ENCODE assay signal across 14 cellular contexts in genomic region chr10:97184971-97185325, GRCh38. TPM values are rescaled to one million over a fixed set of nuclear protein-coding genes. Genes with fewer than 3 reads are reported as not detected.
DNase-seq lines count a peak whose midpoint lies in the region; ATAC-seq, FAIRE-seq and TF ChIP-seq lines count a peak whose summit lies in the region.
"Had no signal": no experiment of that assay in that cellular context is flagged by ENCODE, and none has a peak within 500 bp of the region (broad histone marks: within the 10 kb centered on the region; RNA-seq: fewer than 3 reads in every experiment).

No MANE protein-coding gene starts in this region.

- H4K20me1 ChIP-seq in DOHH2 (ENCODE audit: control insufficient read depth, insufficient read depth, low read depth, low read length) (no peaks in the 10 kb centered on the region), KMS-11 (ENCODE audit: insufficient read depth) (no peaks in the 10 kb centered on the region), H1 (replicated peaks in 1 of 2; ENCODE audit: control insufficient read depth in 1 of 2, insufficient read depth in 2 of 2, low read length in 2 of 2) (peaks cover 0 to 4% of the 10 kb centered on the region in 2 experiments), osteoblast (ENCODE audit: insufficient read depth, low read length) (no peaks in the 10 kb centered on the region)

- TF ChIP-seq CTCF in DOHH2 (IDR thresholded peaks at IDR 0.05; ENCODE audit: low read depth, low read length, poor library complexity, severe bottlenecking) (no peak), KMS-11 (conservative IDR thresholded peaks at IDR 0.05; ENCODE audit: low read depth, low read length) (no peak), H1 (IDR thresholded peaks at IDR 0.05; ENCODE audit: control extremely low read depth in 1 of 3, insufficient read depth in 1 of 3, low read depth in 1 of 3, low read length in 3 of 3) (no peak), osteoblast (IDR thresholded peaks at IDR 0.05; ENCODE audit: extremely low read depth, low read depth, low read length) (no peak), GM10266 (IDR thresholded peaks at IDR 0.05; ENCODE audit: control insufficient read depth, insufficient read depth, low read depth, missing control alignments) (no peak)

- no peaks in the 10 kb centered on the region for H3K9me3 ChIP-seq in DOHH2 (ENCODE audit: control insufficient read depth, insufficient read depth, low read length)
- no peaks in the 10 kb centered on the region for H3K9me3 ChIP-seq in H1 (ENCODE audit: insufficient read depth in 2 of 2, low read depth in 1 of 2, low read length in 1 of 2)
- H3K9me3 ChIP-seq in osteoblast (ENCODE audit: low read depth, low read length), result no peaks in the 10 kb centered on the region
- H3K9me3 ChIP-seq: adrenal gland, tibial artery had no signal

- no peaks in the 10 kb centered on the region for H3F3A ChIP-seq in DOHH2 (ENCODE audit: control insufficient read depth, insufficient read depth)

- H3K4me1 ChIP-seq in DOHH2 (ENCODE audit: control insufficient read depth, low read length), result peaks cover 8% of the 10 kb centered on the region
- H3K4me1 ChIP-seq in KMS-11 (ENCODE audit: low read depth, poor library complexity, severe bottlenecking), result peaks cover 16% of the 10 kb centered on the region
- H3K4me1 ChIP-seq in H1 (replicated peaks in 1 of 4; ENCODE audit: control insufficient read depth in 3 of 4, insufficient read depth in 4 of 4, low read length in 3 of 4), result peaks cover 0 to 22% (median 11%) of the 10 kb centered on the region in 4 experiments; a peak in 6 of 7 replicates
- no peaks in the 10 kb centered on the region for H3K4me1 ChIP-seq in osteoblast (ENCODE audit: insufficient read depth, low read length)

- WGBS in H1 (ENCODE audit: extremely low coverage in 1 of 2, insufficient coverage in 1 of 2, insufficient read length in 1 of 2, insufficient replicate concordance in 2 of 2, low coverage in 1 of 2, low lambda C conversion rate in 2 of 2, missing lambda C conversion rate in 1 of 2), 2 experiments, result 15% methylated on average over 17 of the region's 17 CpGs; no CpG with 5 or more reads in 1 of the 2 experiments

- H3K4me3 ChIP-seq in DOHH2 (ENCODE audit: low read length), result no peak overlapping the region
- no peak overlapping the region for H3K4me3 ChIP-seq in KMS-11 (IDR thresholded peaks at IDR 0.05; ENCODE audit: insufficient read depth, low read depth, low read length)
- peak overlapping the region; percentile 44 to 70 (median 62) for H3K4me3 ChIP-seq in H1 (ENCODE audit: extremely low read depth in 1 of 4, insufficient read depth in 2 of 4, low read depth in 3 of 4, low read length in 4 of 4)
- H3K4me3 ChIP-seq in osteoblast (ENCODE audit: insufficient read depth, low read length), result no peak overlapping the region
- H3K4me3 ChIP-seq: adrenal gland had no signal

- no peak overlapping the region for H3K56ac ChIP-seq in H1 (replicated peaks; ENCODE audit: insufficient read length, low read depth, low read length)

- CTCF ChIA-PET in H1 (lab: Charles Lee; ENCODE audit: partially characterized antibody), result interaction anchor here (0.9 to 20.0 kb wide), 8 partner anchors 11 to 112 kb away, joined by 3 to 320 read pairs (median 7); no protein-coding TSS in a partner anchor

- peak overlapping the region; percentile 48 for H3K18ac ChIP-seq in H1 (ENCODE audit: extremely low read depth, low read length)

- TF ChIP-seq RAD21 in H1 (IDR thresholded peaks at IDR 0.05 in 1 of 2, conservative IDR thresholded peaks at IDR 0.05 in 1 of 2; ENCODE audit: low read depth in 2 of 2, low read length in 2 of 2), result no peak

- no peak overlapping the region for H3K23ac ChIP-seq in H1 (ENCODE audit: insufficient read length)

- DNase-seq in H1 (ENCODE audit: low read depth in 1 of 2, low spot score in 2 of 2) (peak in 1 of 2 experiments; percentile 71), osteoblast (ENCODE audit: insufficient read length, low spot score, missing footprints) (peak; percentile 65), GM10266 (ENCODE audit: extremely low spot score) (no peak)
- DNase-seq: activated CD8-positive, alpha-beta memory T cell treated with anti-CD3 and anti-CD28 coated beads for 24 hours; adrenal gland; NCI-H2081 treated with DMSO at 0.1 percent for 48 hours had no signal

- no peaks in the 10 kb centered on the region for H3K79me1 ChIP-seq in H1 (ENCODE audit: low read depth, low read length)

- POLR2A ChIA-PET in H1 (lab: Charles Lee; ENCODE audit: partially characterized antibody), result interaction anchor here (1.3 to 1.6 kb wide), 2 partner anchors 12 to 83 kb away, joined by 3 to 5 read pairs; no protein-coding TSS in a partner anchor

- H3K27me3 ChIP-seq in DOHH2 (ENCODE audit: control insufficient read depth, low read length) (peaks cover 78% of the 10 kb centered on the region), KMS-11 (ENCODE audit: insufficient read depth, low read depth) (no peaks in the 10 kb centered on the region), H1 (replicated peaks in 1 of 4; ENCODE audit: control insufficient read depth in 3 of 4, extremely low read depth in 1 of 4, insufficient read depth in 3 of 4, low read length in 3 of 4) (peaks cover 27 to 60% (median 51%) of the 10 kb centered on the region in 4 experiments), osteoblast (ENCODE audit: insufficient read depth, low read length) (peaks cover 45% of the 10 kb centered on the region)

- H3K36me3 ChIP-seq in DOHH2 (ENCODE audit: control insufficient read depth, low read length) (no peaks in the 10 kb centered on the region), KMS-11 (ENCODE audit: insufficient read depth) (no peaks in the 10 kb centered on the region), H1 (ENCODE audit: control insufficient read depth in 2 of 4, insufficient read depth in 4 of 4, low read length in 3 of 4) (no peaks in the 10 kb centered on the region), osteoblast (ENCODE audit: insufficient read depth, low read length) (no peaks in the 10 kb centered on the region)
- H3K36me3 ChIP-seq: adrenal gland, tibial artery had no signal

- peak overlapping the region; percentile 58; the same call in 1 of the 2 replicates for H3K9ac ChIP-seq in KMS-11
- no peak overlapping the region; a peak in 1 of 7 replicates for H3K9ac ChIP-seq in H1 (replicated peaks in 1 of 4; ENCODE audit: extremely low read depth in 1 of 4, low read depth in 3 of 4, low read length in 3 of 4)

- no peak for FAIRE-seq in H1 (lab: Jason Lieb, UNC)
- FAIRE-seq: kidney had no signal

- H2AK5ac ChIP-seq in H1 (ENCODE audit: low read depth, low read length), result no peak overlapping the region

- ATAC-seq in HG03025 (IDR thresholded peaks at IDR 0.05; ENCODE audit: low FRiP score, unreplicated experiment), result no peak
- no peak for ATAC-seq in GM18861 (IDR thresholded peaks at IDR 0.05; ENCODE audit: unreplicated experiment)

- no peak overlapping the region for H2BK20ac ChIP-seq in H1 (ENCODE audit: low read length)

- H3K4me2 ChIP-seq in DOHH2 (ENCODE audit: low read length) (peak overlapping the region; percentile 33; the same call in 1 of the 2 replicates), KMS-11 (peak overlapping the region; percentile 55; the same call in 1 of the 2 replicates), H1 (ENCODE audit: insufficient read depth in 1 of 2, low read depth in 2 of 2, low read length in 2 of 2) (peak overlapping the region; percentile 89), osteoblast (ENCODE audit: insufficient read depth, low read length) (no peak overlapping the region)

- H3K23me2 ChIP-seq in H1 (ENCODE audit: low read depth, low read length), result peaks cover 17% of the 10 kb centered on the region; the same call in 1 of the 2 replicates

- peak overlapping the region; percentile 9; the same call in 1 of the 2 replicates for H4K8ac ChIP-seq in H1 (ENCODE audit: extremely low read depth, insufficient read depth, low read length)

- no peaks in the 10 kb centered on the region for H3K9me2 ChIP-seq in DOHH2 (replicated peaks; ENCODE audit: control insufficient read depth, low read length)

- TF ChIP-seq EP300 in H1 (IDR thresholded peaks at IDR 0.05; ENCODE audit: borderline replicate concordance in 1 of 2, low read depth in 2 of 2, low read length in 2 of 2), result no peak

- no peak overlapping the region for H2BK5ac ChIP-seq in H1 (ENCODE audit: low read depth, low read length)

- H4K5ac ChIP-seq in H1 (ENCODE audit: insufficient read length, low read depth, low read length), result no peak overlapping the region

- no peak overlapping the region for H4K91ac ChIP-seq in H1 (replicated peaks; ENCODE audit: insufficient read length, low read length)

- no peak overlapping the region for H3K14ac ChIP-seq in H1 (ENCODE audit: insufficient read length)

- H3K79me2 ChIP-seq in DOHH2 (ENCODE audit: control insufficient read depth, low read length), result no peaks in the 10 kb centered on the region
- H3K79me2 ChIP-seq in KMS-11 (ENCODE audit: insufficient read depth, low read depth), result peaks cover 9% of the 10 kb centered on the region; the same call in 1 of the 2 replicates
- no peaks in the 10 kb centered on the region for H3K79me2 ChIP-seq in H1 (ENCODE audit: control insufficient read depth in 1 of 2, insufficient read depth in 2 of 2, low read length in 2 of 2)
- no peaks in the 10 kb centered on the region for H3K79me2 ChIP-seq in osteoblast (ENCODE audit: insufficient read depth, low read length)

- no peak overlapping the region for H2BK120ac ChIP-seq in H1 (replicated peaks; ENCODE audit: low read depth, low read length)

- H3K27ac ChIP-seq in DOHH2 (ENCODE audit: low read depth, low read length), result no peak overlapping the region
- H3K27ac ChIP-seq in KMS-11, result no peak overlapping the region; the same call in 1 of the 2 replicates
- H3K27ac ChIP-seq in H1 (ENCODE audit: low read depth, low read length), result no peak overlapping the region
- no peak overlapping the region for H3K27ac ChIP-seq in osteoblast (ENCODE audit: low read depth, low read length)
- H3K27ac ChIP-seq: adrenal gland, skin epidermis, tibial artery had no signal

- peak overlapping the region; percentile 47; the same call in 1 of the 2 replicates for H2AFZ ChIP-seq in KMS-11 (ENCODE audit: low read depth)
- H2AFZ ChIP-seq in H1 (ENCODE audit: low read length), result peak overlapping the region; percentile 61; the same call in 1 of the 2 replicates
- no peak overlapping the region for H2AFZ ChIP-seq in osteoblast (ENCODE audit: low read length)

- no peak for TF ChIP-seq POLR2A in H1 (IDR thresholded peaks at IDR 0.05; ENCODE audit: control extremely low read depth in 1 of 2, low read depth in 2 of 2, low read length in 2 of 2)

- no peak overlapping the region for H3K4ac ChIP-seq in H1 (replicated peaks; ENCODE audit: insufficient read length, low read depth, low read length)

- no peak overlapping the region for H2BK15ac ChIP-seq in H1 (ENCODE audit: low read length)

- no peak overlapping the region for H2BK12ac ChIP-seq in H1 (ENCODE audit: low read depth, low read length)

RNA-seq across cellular contexts. Expression of gene SLIT1, which starts 0.8 kb away (rescaled TPM):
- total RNA-seq in H1 (2021; fragmentation: NEBNext Ultra II Directional; extraction: Animal tissue kit (Norgen Biotek cat#: 25700)), result 0.88 and 1.2 TPM in 2 replicates
- 0.70 and 1.1 TPM in 2 replicates for polyA plus RNA-seq in H1 (2011; rRNA removed)
- polyA plus RNA-seq in H1 (2011; cell fraction: cytosol; rRNA removed), result 0.79 TPM
- polyA plus RNA-seq in H1 (2011; cell fraction: nucleus; rRNA removed), result 3.4 TPM
- 0.50 to 0.74 TPM (median 0.57 TPM) in 4 replicates for polyA plus RNA-seq in H1 (2012, experiment 1 of 2)
- polyA plus RNA-seq in H1 (2012, experiment 2 of 2), result 0.26 TPM
- polyA plus RNA-seq in H1 (2013, experiment 1 of 2), result 0.53 TPM
- polyA plus RNA-seq in H1 (2013, experiment 2 of 2), result 0.39 TPM
- 0.78 and 1.0 TPM in 2 replicates for polyA minus RNA-seq in H1 (2011; rRNA and poly(A)+ RNA removed)
- polyA minus RNA-seq in H1 (2011; cell fraction: cytosol; rRNA and poly(A)+ RNA removed), result 0.44 TPM
- 2.9 TPM for polyA minus RNA-seq in H1 (2011; cell fraction: nucleus; rRNA and poly(A)+ RNA removed)
- under 0.01 TPM in 1 of 2 replicates, not detected in the other for total RNA-seq in osteoblast
- total RNA-seq: fibroblast of villous mesenchyme had no signal

Comparison
In these comparisons a context has a peak if more than half of its experiments do, and no peak if none do; other contexts are left out.
1. H3K4me3 ChIP-seq: peak in H1 (4 of 4); none in DOHH2 (single experiment), KMS-11 (single experiment) and osteoblast (single experiment).